Comparison of ENCODE assay signal across 25 cellular contexts in genomic region chr9:129708799-129709198, GRCh38. TPM values are rescaled to one million over a fixed set of nuclear protein-coding genes. Genes with fewer than 3 reads are reported as not detected.
DNase-seq lines count a peak whose midpoint lies in the region; ATAC-seq and TF ChIP-seq lines count a peak whose summit lies in the region.
"Had no signal": no experiment of that assay in that cellular context is flagged by ENCODE, and none has a peak within 500 bp of the region (broad histone marks: within the 10 kb centered on the region; RNA-seq: fewer than 3 reads in every experiment).

No MANE protein-coding gene starts in this region.

- no peak overlapping the region for H3K4me3 ChIP-seq in gastroesophageal sphincter
- H3K4me3 ChIP-seq: gastrocnemius medialis, prostate gland, sigmoid colon, SJCRH30 had no signal

- no peak for ATAC-seq in T-helper 17 cell
- no peak for ATAC-seq in gastroesophageal sphincter
- ATAC-seq in stimulated activated effector memory CD8-positive, alpha-beta T cell treated with anti-CD3 and anti-CD28 coated beads, Interleukin-12 subunit alpha, Interleukin-12 subunit beta, amount 100 ng/mL, for 72 hours, result no peak
- no peak for ATAC-seq in left cardiac atrium
- ATAC-seq: gastrocnemius medialis; stimulated activated naive CD8-positive, alpha-beta T cell treated with anti-CD3 and anti-CD28 coated beads, Interleukin-15, amount 100 ng/mL, for 72 hours had no signal

- no peaks in the 10 kb centered on the region for H3K9me3 Mint-ChIP-seq in stimulated activated effector memory CD8-positive, alpha-beta T cell treated with anti-CD3 and anti-CD28 coated beads, Interleukin-12 subunit alpha, Interleukin-12 subunit beta, amount 100 ng/mL, for 72 hours
- H3K9me3 Mint-ChIP-seq: activated CD4-positive, alpha-beta T cell treated with anti-CD3 and anti-CD28 coated beads, Interleukin-2, amount 10 ng/mL, durations not matched to agents 24 days and 14 days; activated naive CD8-positive, alpha-beta T cell treated with anti-CD3 and anti-CD28 coated beads for 36 hours; neural crest cell; stimulated activated naive CD8-positive, alpha-beta T cell treated with anti-CD3 and anti-CD28 coated beads, Interleukin-15, amount 100 ng/mL, for 72 hours had no signal

- H3K36me3 ChIP-seq in gastroesophageal sphincter, result no peaks in the 10 kb centered on the region
- H3K36me3 ChIP-seq: gastrocnemius medialis, prostate gland, sigmoid colon, SJCRH30 had no signal

- H3K9me3 ChIP-seq in T-helper 17 cell (ENCODE audit: control insufficient read depth, low read length, poor library complexity, severe bottlenecking) (no peaks in the 10 kb centered on the region), gastroesophageal sphincter (no peaks in the 10 kb centered on the region)
- H3K9me3 ChIP-seq: gastrocnemius medialis, prostate gland, sigmoid colon, SJCRH30 had no signal

- H3K27ac Mint-ChIP-seq in T-helper 17 cell, result peak overlapping the region; percentile 24
- peak overlapping the region; percentile 47 for H3K27ac Mint-ChIP-seq in stimulated activated effector memory CD8-positive, alpha-beta T cell treated with anti-CD3 and anti-CD28 coated beads, Interleukin-12 subunit alpha, Interleukin-12 subunit beta, amount 100 ng/mL, for 72 hours
- H3K27ac Mint-ChIP-seq: activated CD4-positive, alpha-beta T cell treated with anti-CD3 and anti-CD28 coated beads, Interleukin-2, amount 10 ng/mL, durations not matched to agents 24 days and 14 days; activated naive CD8-positive, alpha-beta T cell treated with anti-CD3 and anti-CD28 coated beads for 36 hours; B cell; stimulated activated naive CD8-positive, alpha-beta T cell treated with anti-CD3 and anti-CD28 coated beads, Interleukin-15, amount 100 ng/mL, for 72 hours had no signal

- H3K4me1 Mint-ChIP-seq in T-helper 17 cell, result peaks cover 14% of the 10 kb centered on the region
- H3K4me1 Mint-ChIP-seq in stimulated activated effector memory CD8-positive, alpha-beta T cell treated with anti-CD3 and anti-CD28 coated beads, Interleukin-12 subunit alpha, Interleukin-12 subunit beta, amount 100 ng/mL, for 72 hours, result peaks cover 5% of the 10 kb centered on the region

- TF ChIP-seq EP300 in gastroesophageal sphincter (IDR thresholded peaks at IDR 0.05), result no peak

- H3K27me3 Mint-ChIP-seq in T-helper 17 cell, result no peaks in the 10 kb centered on the region
- H3K27me3 Mint-ChIP-seq: stimulated activated naive CD8-positive, alpha-beta T cell treated with anti-CD3 and anti-CD28 coated beads, Interleukin-15, amount 100 ng/mL, for 72 hours had no signal

- WGBS in gastroesophageal sphincter (ENCODE audit: low coverage in 1 of 2), 2 donors, result 85 to 86% methylated on average over 5 of the region's 6 CpGs

- no peak for TF ChIP-seq POLR2A in gastroesophageal sphincter (IDR thresholded peaks at IDR 0.05)

- H3K36me3 Mint-ChIP-seq in T-helper 17 cell (ENCODE audit: low read depth), result no peaks in the 10 kb centered on the region
- H3K36me3 Mint-ChIP-seq in stimulated activated effector memory CD8-positive, alpha-beta T cell treated with anti-CD3 and anti-CD28 coated beads, Interleukin-12 subunit alpha, Interleukin-12 subunit beta, amount 100 ng/mL, for 72 hours, result no peaks in the 10 kb centered on the region
- H3K36me3 Mint-ChIP-seq: activated naive CD8-positive, alpha-beta T cell treated with anti-CD3 and anti-CD28 coated beads for 36 hours had no signal

- H3K27me3 ChIP-seq in gastroesophageal sphincter, result no peaks in the 10 kb centered on the region
- H3K27me3 ChIP-seq: sigmoid colon had no signal

- intact Hi-C loops in left cardiac atrium (cut with DNase I), result no loop called here

- H3K4me3 Mint-ChIP-seq in T-helper 17 cell, result no peak overlapping the region
- H3K4me3 Mint-ChIP-seq in stimulated activated effector memory CD8-positive, alpha-beta T cell treated with anti-CD3 and anti-CD28 coated beads, Interleukin-12 subunit alpha, Interleukin-12 subunit beta, amount 100 ng/mL, for 72 hours, result no peak overlapping the region
- H3K4me3 Mint-ChIP-seq: activated CD4-positive, alpha-beta T cell treated with anti-CD3 and anti-CD28 coated beads, Interleukin-2, amount 10 ng/mL, durations not matched to agents 24 days and 14 days; activated naive CD8-positive, alpha-beta T cell treated with anti-CD3 and anti-CD28 coated beads for 36 hours; B cell; neural crest cell; stimulated activated naive CD8-positive, alpha-beta T cell treated with anti-CD3 and anti-CD28 coated beads, Interleukin-15, amount 100 ng/mL, for 72 hours had no signal

- TF ChIP-seq CTCF in gastroesophageal sphincter (IDR thresholded peaks at IDR 0.05), result no peak

- H3K27ac ChIP-seq in gastroesophageal sphincter, result peak overlapping the region in 3 of 4 donors; percentile 60 to 80 (median 77)
- H3K27ac ChIP-seq: gastrocnemius medialis, HL-60, prostate gland, SJCRH30 had no signal

- peaks cover 0 to 56% (median 14%) of the 10 kb centered on the region in 3 donors for H3K4me1 ChIP-seq in gastroesophageal sphincter
- H3K4me1 ChIP-seq: gastrocnemius medialis had no signal

- DNase-seq in GM03348 (ENCODE audit: low spot score), result peak; percentile 60
- DNase-seq in T-helper 17 cell, result no peak
- no peak for DNase-seq in stimulated activated effector memory CD8-positive, alpha-beta T cell treated with anti-CD3 and anti-CD28 coated beads, Interleukin-12 subunit alpha, Interleukin-12 subunit beta, amount 100 ng/mL, for 72 hours (ENCODE audit: low spot score in 2 of 2)
- DNase-seq in cerebellar nuclear complex (lab: John Stamatoyannopoulos, UW), result no peak
- no peak for DNase-seq in left cardiac atrium
- no peak for DNase-seq in NCI-H1436 (lab: John Stamatoyannopoulos, UW)
- DNase-seq: activated CD4-positive, alpha-beta T cell treated with anti-CD3 and anti-CD28 coated beads, Interleukin-2, amount 10 ng/mL, durations not matched to agents 24 days and 14 days; activated naive CD8-positive, alpha-beta T cell treated with anti-CD3 and anti-CD28 coated beads for 36 hours; DMS53; gastrocnemius medialis; GF-D8; hypothalamus; NCI-H1694 treated with DMSO at 0.1 percent for 48 hours; NCI-H2171 treated with DMSO at 0.1 percent for 48 hours; NCI-H526; sigmoid colon; SJCRH30; stimulated activated naive CD8-positive, alpha-beta T cell treated with anti-CD3 and anti-CD28 coated beads, Interleukin-15, amount 100 ng/mL, for 72 hours; trophoblast cell had no signal

RNA-seq across cellular contexts. Expression of gene PRRX2, which starts 43.4 kb away (rescaled TPM):
- total RNA-seq in T-helper 17 cell (not detected), gastroesophageal sphincter (10 to 100 TPM in 1 of 4 donors, 1 to 10 TPM in 2, under 1 TPM in 1; 0.93 to 12.1 (median 7.1) TPM), left cardiac atrium (1 to 10 TPM; 1.8 to 5.3 TPM)
- total RNA-seq: astrocyte, B cell had no signal

RNA-seq across cellular contexts. Expression of gene PTGES, which starts 44.0 kb away (rescaled TPM):
- total RNA-seq in T-helper 17 cell (under 1 TPM in 1 of 2 donors, not detected in 1; 0.15 TPM), gastroesophageal sphincter (10 to 100 TPM in 1 of 4 donors, 1 to 10 TPM in 2, under 1 TPM in 1; 0.78 to 15.1 (median 6.1) TPM), left cardiac atrium (1 to 10 TPM; 4.5 to 7.9 TPM)
- total RNA-seq: B cell had no signal
